Comparison of ENCODE assay signal across 24 cellular contexts in the genomic region with DNA sequence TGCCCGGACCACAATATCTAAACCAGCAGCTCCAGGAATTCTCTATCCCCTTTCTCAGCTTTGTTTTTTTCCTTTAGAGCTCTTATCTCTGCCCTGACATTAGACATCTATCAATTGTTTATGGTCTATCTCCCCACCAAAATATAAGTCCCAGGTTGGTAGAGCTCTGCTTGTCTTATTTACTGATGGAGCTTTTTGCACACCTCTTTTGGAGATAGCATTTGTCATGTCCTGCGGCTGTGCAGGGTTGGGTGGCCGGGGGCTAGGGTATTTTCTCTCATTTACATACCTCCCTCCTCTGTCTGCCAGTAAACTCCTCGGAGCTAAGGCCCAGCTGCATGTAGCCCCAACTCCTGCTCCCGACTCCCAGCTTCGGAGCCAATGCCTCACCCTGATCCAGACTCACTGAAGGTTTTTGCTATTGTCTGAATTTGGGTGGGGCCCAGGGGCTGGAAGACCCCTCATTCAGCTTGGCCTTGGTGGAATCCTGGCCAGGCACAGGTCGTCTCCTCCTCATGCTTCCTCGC.
"Had no signal": no experiment of that assay in that cellular context is flagged by ENCODE, and none has a peak within 500 bp of the region (broad histone marks: within the 10 kb centered on the region; RNA-seq: fewer than 3 reads in every experiment).

No MANE protein-coding gene starts in this region.

- H3K4me1 ChIP-seq: psoas muscle had no signal

- ATAC-seq: naive thymus-derived CD8-positive, alpha-beta T cell; psoas muscle had no signal

- H3K9me3 ChIP-seq: colonic mucosa, esophagus squamous epithelium, ovary, psoas muscle, testis, transverse colon had no signal

- H3K27me3 ChIP-seq: colonic mucosa, ovary, testis, transverse colon had no signal

- H3K27ac ChIP-seq: colonic mucosa, epithelial cell of prostate, esophagus squamous epithelium, ovary, psoas muscle, SK-N-MC, testis, VCaP had no signal

- H3K4me3 ChIP-seq: colonic mucosa, esophagus squamous epithelium, ovary, psoas muscle, smooth muscle cell, testis, transverse colon had no signal

- H3K36me3 ChIP-seq: colonic mucosa, esophagus squamous epithelium, ovary, transverse colon had no signal

- DNase-seq: activated CD4-positive, alpha-beta memory T cell treated with anti-CD3 and anti-CD28 coated beads for 36 hours; activated CD4-positive, alpha-beta T cell treated with anti-CD3 and anti-CD28 coated beads, Interleukin-2, amount 10 ng/mL, durations not matched to agents 24 days and 14 days; activated CD4-positive, CD25-positive, alpha-beta regulatory T cell treated with anti-CD3 and anti-CD28 coated beads, Interleukin-2, amount 50 U/mL, for 72 hours; activated CD8-positive, alpha-beta memory T cell treated with anti-CD3 and anti-CD28 coated beads, Interleukin-2, amount 50 U/mL, for 4 hours; activated effector memory CD4-positive, alpha-beta T cell treated with anti-CD3 and anti-CD28 coated beads, Interleukin-2, amount 50 U/mL, for 16 hours; activated naive CD4-positive, alpha-beta T cell treated with anti-CD3 and anti-CD28 coated beads, Interleukin-2, amount 10 ng/mL, durations not matched to agents 7 days and 5 days; activated naive CD8-positive, alpha-beta T cell treated with anti-CD3 and anti-CD28 coated beads, Interleukin-2, amount 10 ng/mL, durations not matched to agents 7 days and 5 days; activated T-cell treated with anti-CD3 and anti-CD28 coated beads, Interleukin-2, amount 50 U/mL, for 1 hour; colonic mucosa; effector CD8-positive, alpha-beta T cell; esophagus squamous epithelium; foreskin melanocyte; midbrain; ovary; stimulated activated CD4-positive, alpha-beta T cell treated with anti-CD3 and anti-CD28 coated beads, Interleukin-15, amount 100 ng/mL, for 24 hours; stimulated activated naive CD4-positive, alpha-beta T cell treated with Interleukin-2 at 50 U/mL for 16 hours; testis; transverse colon had no signal
